ENCODE assay signal across 1 cellular context in the genomic region with DNA sequence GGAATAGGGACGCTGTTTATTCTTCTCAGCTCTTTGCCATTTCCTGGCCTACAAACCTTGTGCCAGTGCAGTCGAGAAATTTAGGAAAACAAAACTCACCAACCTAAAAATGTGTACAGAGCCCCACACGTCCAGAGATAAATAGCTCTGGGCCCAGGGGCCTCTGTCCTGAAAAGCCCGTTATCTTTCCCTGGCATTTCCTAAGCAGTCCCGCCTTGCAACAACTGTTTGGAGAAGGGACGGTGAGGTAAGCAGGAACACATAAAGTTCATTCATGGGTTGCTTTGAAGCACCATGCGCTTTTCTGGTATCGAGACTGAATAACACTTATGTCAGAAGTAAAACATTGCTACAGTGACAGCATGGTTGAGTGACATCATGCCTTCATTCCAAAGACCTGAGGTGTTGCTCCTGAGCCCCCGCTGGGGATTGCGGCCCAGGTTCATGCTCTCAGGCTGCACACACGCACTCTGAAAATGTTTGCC.
TF ChIP-seq lines count a peak whose summit lies in the region.

No MANE protein-coding gene starts in this region.

TF ChIP-seq in HepG2, 621 proteins besides CTCF, POLR2A, EP300 and RAD21 (continued from another document and continues in another):
- no peak for TF ChIP-seq ZBTB20 (CRISPR knock-in tag; IDR thresholded peaks at IDR 0.05; ENCODE audit: borderline replicate concordance, low read depth)
- 0 out of 2 replicates have a peak, but pooled peaks have one; percentile 30 for TF ChIP-seq CBFB (CRISPR knock-in tag; IDR thresholded peaks at IDR 0.05)
- peak; percentile 21 for TF ChIP-seq MED8 (CRISPR knock-in tag; IDR thresholded peaks at IDR 0.05; ENCODE audit: insufficient replicate concordance)
- no peak for TF ChIP-seq NFE2L2 (IDR thresholded peaks at IDR 0.05; ENCODE audit: low read length)
- 0 out of 2 replicates have a peak, but pooled peaks have one; percentile 39 for TF ChIP-seq RCOR2 (CRISPR knock-in tag; IDR thresholded peaks at IDR 0.05)
- TF ChIP-seq ZNF3 (CRISPR knock-in tag; IDR thresholded peaks at IDR 0.05): peak; percentile 22; the same call in 1 of the 2 replicates
- TF ChIP-seq, protein P1, sequence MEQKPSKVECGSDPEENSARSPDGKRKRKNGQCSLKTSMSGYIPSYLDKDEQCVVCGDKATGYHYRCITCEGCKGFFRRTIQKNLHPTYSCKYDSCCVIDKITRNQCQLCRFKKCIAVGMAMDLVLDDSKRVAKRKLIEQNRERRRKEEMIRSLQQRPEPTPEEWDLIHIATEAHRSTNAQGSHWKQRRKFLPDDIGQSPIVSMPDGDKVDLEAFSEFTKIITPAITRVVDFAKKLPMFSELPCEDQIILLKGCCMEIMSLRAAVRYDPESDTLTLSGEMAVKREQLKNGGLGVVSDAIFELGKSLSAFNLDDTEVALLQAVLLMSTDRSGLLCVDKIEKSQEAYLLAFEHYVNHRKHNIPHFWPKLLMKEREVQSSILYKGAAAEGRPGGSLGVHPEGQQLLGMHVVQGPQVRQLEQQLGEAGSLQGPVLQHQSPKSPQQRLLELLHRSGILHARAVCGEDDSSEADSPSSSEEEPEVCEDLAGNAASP (CRISPR knock-in tag; IDR thresholded peaks at IDR 0.05; ENCODE audit: borderline replicate concordance): peak; percentile 54; the same call in 1 of the 2 replicates
- peak; percentile 17; the same call in 1 of the 2 replicates for TF ChIP-seq HDAC2 (CRISPR knock-in tag; IDR thresholded peaks at IDR 0.05)
- TF ChIP-seq, protein P2, sequence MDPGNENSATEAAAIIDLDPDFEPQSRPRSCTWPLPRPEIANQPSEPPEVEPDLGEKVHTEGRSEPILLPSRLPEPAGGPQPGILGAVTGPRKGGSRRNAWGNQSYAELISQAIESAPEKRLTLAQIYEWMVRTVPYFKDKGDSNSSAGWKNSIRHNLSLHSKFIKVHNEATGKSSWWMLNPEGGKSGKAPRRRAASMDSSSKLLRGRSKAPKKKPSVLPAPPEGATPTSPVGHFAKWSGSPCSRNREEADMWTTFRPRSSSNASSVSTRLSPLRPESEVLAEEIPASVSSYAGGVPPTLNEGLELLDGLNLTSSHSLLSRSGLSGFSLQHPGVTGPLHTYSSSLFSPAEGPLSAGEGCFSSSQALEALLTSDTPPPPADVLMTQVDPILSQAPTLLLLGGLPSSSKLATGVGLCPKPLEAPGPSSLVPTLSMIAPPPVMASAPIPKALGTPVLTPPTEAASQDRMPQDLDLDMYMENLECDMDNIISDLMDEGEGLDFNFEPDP (CRISPR knock-in tag; conservative IDR thresholded peaks at IDR 0.05): 0 out of 2 replicates have a peak, but pooled peaks have one; percentile 57
- TF ChIP-seq, protein P3, sequence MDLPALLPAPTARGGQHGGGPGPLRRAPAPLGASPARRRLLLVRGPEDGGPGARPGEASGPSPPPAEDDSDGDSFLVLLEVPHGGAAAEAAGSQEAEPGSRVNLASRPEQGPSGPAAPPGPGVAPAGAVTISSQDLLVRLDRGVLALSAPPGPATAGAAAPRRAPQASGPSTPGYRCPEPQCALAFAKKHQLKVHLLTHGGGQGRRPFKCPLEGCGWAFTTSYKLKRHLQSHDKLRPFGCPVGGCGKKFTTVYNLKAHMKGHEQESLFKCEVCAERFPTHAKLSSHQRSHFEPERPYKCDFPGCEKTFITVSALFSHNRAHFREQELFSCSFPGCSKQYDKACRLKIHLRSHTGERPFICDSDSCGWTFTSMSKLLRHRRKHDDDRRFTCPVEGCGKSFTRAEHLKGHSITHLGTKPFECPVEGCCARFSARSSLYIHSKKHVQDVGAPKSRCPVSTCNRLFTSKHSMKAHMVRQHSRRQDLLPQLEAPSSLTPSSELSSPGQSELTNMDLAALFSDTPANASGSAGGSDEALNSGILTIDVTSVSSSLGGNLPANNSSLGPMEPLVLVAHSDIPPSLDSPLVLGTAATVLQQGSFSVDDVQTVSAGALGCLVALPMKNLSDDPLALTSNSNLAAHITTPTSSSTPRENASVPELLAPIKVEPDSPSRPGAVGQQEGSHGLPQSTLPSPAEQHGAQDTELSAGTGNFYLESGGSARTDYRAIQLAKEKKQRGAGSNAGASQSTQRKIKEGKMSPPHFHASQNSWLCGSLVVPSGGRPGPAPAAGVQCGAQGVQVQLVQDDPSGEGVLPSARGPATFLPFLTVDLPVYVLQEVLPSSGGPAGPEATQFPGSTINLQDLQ (CRISPR knock-in tag; IDR thresholded peaks at IDR 0.05): no peak
- TF ChIP-seq RNF2 (conservative IDR thresholded peaks at IDR 0.05; ENCODE audit: low read depth): no peak
- no peak for TF ChIP-seq ZNF24 (IDR thresholded peaks at IDR 0.05)
- TF ChIP-seq ZFAT (CRISPR knock-in tag; conservative IDR thresholded peaks at IDR 0.05): no peak
- TF ChIP-seq ZNF143 (CRISPR knock-in tag; IDR thresholded peaks at IDR 0.05): 0 out of 2 replicates have a peak, but pooled peaks have one; percentile 23
- no peak for TF ChIP-seq ZSCAN12 (CRISPR knock-in tag; IDR thresholded peaks at IDR 0.05)
- no peak for TF ChIP-seq DPF2 (CRISPR knock-in tag; IDR thresholded peaks at IDR 0.05; ENCODE audit: borderline replicate concordance, low read depth)
- TF ChIP-seq MTF2 (CRISPR knock-in tag; IDR thresholded peaks at IDR 0.05; ENCODE audit: borderline replicate concordance): no peak
- no peak for TF ChIP-seq MZF1 (CRISPR knock-in tag; IDR thresholded peaks at IDR 0.05; ENCODE audit: borderline replicate concordance)
- TF ChIP-seq RBFOX2 (IDR thresholded peaks at IDR 0.05; ENCODE audit: low read depth, low read length): no peak
- TF ChIP-seq JUND (CRISPR knock-in tag; IDR thresholded peaks at IDR 0.05): peak; percentile 74
- TF ChIP-seq ZNF841 (CRISPR knock-in tag; IDR thresholded peaks at IDR 0.05; ENCODE audit: borderline replicate concordance): no peak
- TF ChIP-seq, protein P4, sequence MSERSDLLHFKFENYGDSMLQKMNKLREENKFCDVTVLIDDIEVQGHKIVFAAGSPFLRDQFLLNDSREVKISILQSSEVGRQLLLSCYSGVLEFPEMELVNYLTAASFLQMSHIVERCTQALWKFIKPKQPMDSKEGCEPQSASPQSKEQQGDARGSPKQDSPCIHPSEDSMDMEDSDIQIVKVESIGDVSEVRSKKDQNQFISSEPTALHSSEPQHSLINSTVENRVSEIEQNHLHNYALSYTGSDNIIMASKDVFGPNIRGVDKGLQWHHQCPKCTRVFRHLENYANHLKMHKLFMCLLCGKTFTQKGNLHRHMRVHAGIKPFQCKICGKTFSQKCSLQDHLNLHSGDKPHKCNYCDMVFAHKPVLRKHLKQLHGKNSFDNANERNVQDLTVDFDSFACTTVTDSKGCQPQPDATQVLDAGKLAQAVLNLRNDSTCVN (CRISPR knock-in tag; IDR thresholded peaks at IDR 0.05; ENCODE audit: borderline replicate concordance): no peak
- no peak for TF ChIP-seq SETDB1 (CRISPR knock-in tag; IDR thresholded peaks at IDR 0.05; ENCODE audit: borderline replicate concordance)
- TF ChIP-seq, protein P5, sequence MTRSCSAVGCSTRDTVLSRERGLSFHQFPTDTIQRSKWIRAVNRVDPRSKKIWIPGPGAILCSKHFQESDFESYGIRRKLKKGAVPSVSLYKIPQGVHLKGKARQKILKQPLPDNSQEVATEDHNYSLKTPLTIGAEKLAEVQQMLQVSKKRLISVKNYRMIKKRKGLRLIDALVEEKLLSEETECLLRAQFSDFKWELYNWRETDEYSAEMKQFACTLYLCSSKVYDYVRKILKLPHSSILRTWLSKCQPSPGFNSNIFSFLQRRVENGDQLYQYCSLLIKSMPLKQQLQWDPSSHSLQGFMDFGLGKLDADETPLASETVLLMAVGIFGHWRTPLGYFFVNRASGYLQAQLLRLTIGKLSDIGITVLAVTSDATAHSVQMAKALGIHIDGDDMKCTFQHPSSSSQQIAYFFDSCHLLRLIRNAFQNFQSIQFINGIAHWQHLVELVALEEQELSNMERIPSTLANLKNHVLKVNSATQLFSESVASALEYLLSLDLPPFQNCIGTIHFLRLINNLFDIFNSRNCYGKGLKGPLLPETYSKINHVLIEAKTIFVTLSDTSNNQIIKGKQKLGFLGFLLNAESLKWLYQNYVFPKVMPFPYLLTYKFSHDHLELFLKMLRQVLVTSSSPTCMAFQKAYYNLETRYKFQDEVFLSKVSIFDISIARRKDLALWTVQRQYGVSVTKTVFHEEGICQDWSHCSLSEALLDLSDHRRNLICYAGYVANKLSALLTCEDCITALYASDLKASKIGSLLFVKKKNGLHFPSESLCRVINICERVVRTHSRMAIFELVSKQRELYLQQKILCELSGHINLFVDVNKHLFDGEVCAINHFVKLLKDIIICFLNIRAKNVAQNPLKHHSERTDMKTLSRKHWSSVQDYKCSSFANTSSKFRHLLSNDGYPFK (CRISPR knock-in tag; IDR thresholded peaks at IDR 0.05; ENCODE audit: borderline replicate concordance): no peak
- TF ChIP-seq FOXK1 (CRISPR knock-in tag; IDR thresholded peaks at IDR 0.05; ENCODE audit: borderline replicate concordance, low read depth): 0 out of 2 replicates have a peak, but pooled peaks have one; percentile 27
- TF ChIP-seq, protein P6, sequence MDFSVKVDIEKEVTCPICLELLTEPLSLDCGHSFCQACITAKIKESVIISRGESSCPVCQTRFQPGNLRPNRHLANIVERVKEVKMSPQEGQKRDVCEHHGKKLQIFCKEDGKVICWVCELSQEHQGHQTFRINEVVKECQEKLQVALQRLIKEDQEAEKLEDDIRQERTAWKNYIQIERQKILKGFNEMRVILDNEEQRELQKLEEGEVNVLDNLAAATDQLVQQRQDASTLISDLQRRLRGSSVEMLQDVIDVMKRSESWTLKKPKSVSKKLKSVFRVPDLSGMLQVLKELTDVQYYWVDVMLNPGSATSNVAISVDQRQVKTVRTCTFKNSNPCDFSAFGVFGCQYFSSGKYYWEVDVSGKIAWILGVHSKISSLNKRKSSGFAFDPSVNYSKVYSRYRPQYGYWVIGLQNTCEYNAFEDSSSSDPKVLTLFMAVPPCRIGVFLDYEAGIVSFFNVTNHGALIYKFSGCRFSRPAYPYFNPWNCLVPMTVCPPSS (IDR thresholded peaks at IDR 0.05): no peak
- TF ChIP-seq, protein P7, sequence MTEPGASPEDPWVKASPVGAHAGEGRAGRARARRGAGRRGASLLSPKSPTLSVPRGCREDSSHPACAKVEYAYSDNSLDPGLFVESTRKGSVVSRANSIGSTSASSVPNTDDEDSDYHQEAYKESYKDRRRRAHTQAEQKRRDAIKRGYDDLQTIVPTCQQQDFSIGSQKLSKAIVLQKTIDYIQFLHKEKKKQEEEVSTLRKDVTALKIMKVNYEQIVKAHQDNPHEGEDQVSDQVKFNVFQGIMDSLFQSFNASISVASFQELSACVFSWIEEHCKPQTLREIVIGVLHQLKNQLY (CRISPR knock-in tag; IDR thresholded peaks at IDR 0.05): 0 out of 2 replicates have a peak, but pooled peaks have one; percentile 14
- TF ChIP-seq ZNF550 (CRISPR knock-in tag; IDR thresholded peaks at IDR 0.05; ENCODE audit: borderline replicate concordance): no peak
- TF ChIP-seq GTF2F1 (IDR thresholded peaks at IDR 0.05; ENCODE audit: low read length): no peak
- TF ChIP-seq, protein P8, sequence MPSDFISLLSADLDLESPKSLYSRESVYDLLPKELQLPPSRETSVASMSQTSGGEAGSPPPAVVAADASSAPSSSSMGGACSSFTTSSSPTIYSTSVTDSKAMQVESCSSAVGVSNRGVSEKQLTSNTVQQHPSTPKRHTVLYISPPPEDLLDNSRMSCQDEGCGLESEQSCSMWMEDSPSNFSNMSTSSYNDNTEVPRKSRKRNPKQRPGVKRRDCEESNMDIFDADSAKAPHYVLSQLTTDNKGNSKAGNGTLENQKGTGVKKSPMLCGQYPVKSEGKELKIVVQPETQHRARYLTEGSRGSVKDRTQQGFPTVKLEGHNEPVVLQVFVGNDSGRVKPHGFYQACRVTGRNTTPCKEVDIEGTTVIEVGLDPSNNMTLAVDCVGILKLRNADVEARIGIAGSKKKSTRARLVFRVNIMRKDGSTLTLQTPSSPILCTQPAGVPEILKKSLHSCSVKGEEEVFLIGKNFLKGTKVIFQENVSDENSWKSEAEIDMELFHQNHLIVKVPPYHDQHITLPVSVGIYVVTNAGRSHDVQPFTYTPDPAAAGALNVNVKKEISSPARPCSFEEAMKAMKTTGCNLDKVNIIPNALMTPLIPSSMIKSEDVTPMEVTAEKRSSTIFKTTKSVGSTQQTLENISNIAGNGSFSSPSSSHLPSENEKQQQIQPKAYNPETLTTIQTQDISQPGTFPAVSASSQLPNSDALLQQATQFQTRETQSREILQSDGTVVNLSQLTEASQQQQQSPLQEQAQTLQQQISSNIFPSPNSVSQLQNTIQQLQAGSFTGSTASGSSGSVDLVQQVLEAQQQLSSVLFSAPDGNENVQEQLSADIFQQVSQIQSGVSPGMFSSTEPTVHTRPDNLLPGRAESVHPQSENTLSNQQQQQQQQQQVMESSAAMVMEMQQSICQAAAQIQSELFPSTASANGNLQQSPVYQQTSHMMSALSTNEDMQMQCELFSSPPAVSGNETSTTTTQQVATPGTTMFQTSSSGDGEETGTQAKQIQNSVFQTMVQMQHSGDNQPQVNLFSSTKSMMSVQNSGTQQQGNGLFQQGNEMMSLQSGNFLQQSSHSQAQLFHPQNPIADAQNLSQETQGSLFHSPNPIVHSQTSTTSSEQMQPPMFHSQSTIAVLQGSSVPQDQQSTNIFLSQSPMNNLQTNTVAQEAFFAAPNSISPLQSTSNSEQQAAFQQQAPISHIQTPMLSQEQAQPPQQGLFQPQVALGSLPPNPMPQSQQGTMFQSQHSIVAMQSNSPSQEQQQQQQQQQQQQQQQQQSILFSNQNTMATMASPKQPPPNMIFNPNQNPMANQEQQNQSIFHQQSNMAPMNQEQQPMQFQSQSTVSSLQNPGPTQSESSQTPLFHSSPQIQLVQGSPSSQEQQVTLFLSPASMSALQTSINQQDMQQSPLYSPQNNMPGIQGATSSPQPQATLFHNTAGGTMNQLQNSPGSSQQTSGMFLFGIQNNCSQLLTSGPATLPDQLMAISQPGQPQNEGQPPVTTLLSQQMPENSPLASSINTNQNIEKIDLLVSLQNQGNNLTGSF (CRISPR knock-in tag; IDR thresholded peaks at IDR 0.05): no peak
- TF ChIP-seq ZNF660 (CRISPR knock-in tag; IDR thresholded peaks at IDR 0.05; ENCODE audit: borderline replicate concordance, low read depth): no peak
- no peak for TF ChIP-seq ZNF468 (CRISPR knock-in tag; IDR thresholded peaks at IDR 0.05)
- TF ChIP-seq REL (CRISPR knock-in tag; conservative IDR thresholded peaks at IDR 0.05): no peak
- peak; percentile 45; the same call in 1 of the 2 replicates for TF ChIP-seq ZNF709 (CRISPR knock-in tag; IDR thresholded peaks at IDR 0.05)
- no peak for TF ChIP-seq TBP (CRISPR knock-in tag; IDR thresholded peaks at IDR 0.05)
